8 cellular contexts compared by ENCODE assay signal in genomic region chr2:241843321-241844065, GRCh38. TPM values are rescaled to one million over a fixed set of nuclear protein-coding genes. Genes with fewer than 3 reads are reported as not detected.
DNase-seq lines count a peak whose midpoint lies in the region; ATAC-seq and TF ChIP-seq lines count a peak whose summit lies in the region.
"Had no signal": no experiment of that assay in that cellular context is flagged by ENCODE, and none has a peak within 500 bp of the region (broad histone marks: within the 10 kb centered on the region; RNA-seq: fewer than 3 reads in every experiment).

No MANE protein-coding gene starts in this region.

- H3K9me3 ChIP-seq in Panc1 (ENCODE audit: control insufficient read depth, insufficient read depth, low read depth, low read length) (no peaks in the 10 kb centered on the region), hepatocyte (ENCODE audit: low read depth) (no peaks in the 10 kb centered on the region), suprapubic skin (no peaks in the 10 kb centered on the region)

- TF ChIP-seq EP300 in suprapubic skin (IDR thresholded peaks at IDR 0.05), result no peak

- H3K4me3 ChIP-seq in Panc1 (ENCODE audit: low read depth in 2 of 2, low read length in 2 of 2), result no peak overlapping the region; a peak in 1 of 4 replicates
- no peak overlapping the region for H3K4me3 ChIP-seq in hepatocyte
- H3K4me3 ChIP-seq in suprapubic skin, result peak overlapping the region; percentile 51

- H3K36me3 ChIP-seq in Panc1 (ENCODE audit: control insufficient read depth, insufficient read depth, low read length) (no peaks in the 10 kb centered on the region), hepatocyte (replicated peaks; ENCODE audit: insufficient read depth, low read depth) (no peaks in the 10 kb centered on the region), suprapubic skin (no peaks in the 10 kb centered on the region)

- POLR2A ChIA-PET in Panc1 (lab: Charles Lee), result interaction anchor here (0.8 kb wide), 1 partner anchor 39 kb away, joined by 5 read pairs; no protein-coding TSS in a partner anchor

- no peak overlapping the region for H3K27ac Mint-ChIP-seq in progenitor cell of endocrine pancreas

- CTCF ChIA-PET in Panc1 (lab: Charles Lee), result no interaction called here

- DNase-seq in Panc1 (ENCODE audit: low read depth, low spot score) (no peak), hepatocyte (ENCODE audit: low spot score) (no peak), suprapubic skin (ENCODE audit: low spot score in 2 of 2) (peak; percentile 71 to 76), NCI-H526 treated with DMSO at 0.1 percent for 48 hours (lab: John Stamatoyannopoulos, UW) (no peak), dermis blood vessel endothelial cell (no peak), progenitor cell of endocrine pancreas (ENCODE audit: low spot score, unreplicated experiment) (no peak)

- TF ChIP-seq POLR2A in suprapubic skin (IDR thresholded peaks at IDR 0.05), result no peak

- H3K27me3 ChIP-seq in Panc1 (ENCODE audit: control insufficient read depth, insufficient read depth, low read length), result no peaks in the 10 kb centered on the region
- H3K27me3 ChIP-seq in hepatocyte, result peaks cover 5% of the 10 kb centered on the region
- peaks cover 5% of the 10 kb centered on the region for H3K27me3 ChIP-seq in suprapubic skin

- H3K27me3 Mint-ChIP-seq in progenitor cell of endocrine pancreas, result peaks cover 43% of the 10 kb centered on the region

- no peaks in the 10 kb centered on the region for H3K9me3 Mint-ChIP-seq in progenitor cell of endocrine pancreas (ENCODE audit: low read depth)

- 93% methylated on average over 24 of the region's 52 CpGs for WGBS in hepatocyte (ENCODE audit: low lambda C conversion rate, missing lambda C conversion rate)
- 58% methylated on average over 6 of the region's 52 CpGs for WGBS in suprapubic skin

- in situ Hi-C loops in Panc1 (cut with HindIII; ENCODE audit: low pct_unique_long_range_greater_than_20kb, low sequenced_read_pairs), result no loop called here

- TF ChIP-seq CTCF in Panc1 (IDR thresholded peaks at IDR 0.05) (no peak), hepatocyte (IDR thresholded peaks at IDR 0.05; ENCODE audit: poor library complexity) (no peak), suprapubic skin (IDR thresholded peaks at IDR 0.05) (no peak), progenitor cell of endocrine pancreas (IDR thresholded peaks at IDR 0.05; ENCODE audit: unreplicated experiment) (no peak)

- H3K4me1 ChIP-seq in Panc1 (ENCODE audit: control insufficient read depth, insufficient read depth, low read length) (peaks cover 5% of the 10 kb centered on the region; the same call in 1 of the 2 replicates), hepatocyte (ENCODE audit: insufficient read depth) (no peaks in the 10 kb centered on the region), suprapubic skin (peaks cover 33% of the 10 kb centered on the region)

- no peaks in the 10 kb centered on the region for H3K9me2 ChIP-seq in hepatocyte (replicated peaks; ENCODE audit: insufficient read depth)

- H3K27ac ChIP-seq in Panc1 (ENCODE audit: low read length) (no peak overlapping the region), hepatocyte (no peak overlapping the region), suprapubic skin (peak overlapping the region; percentile 42)

- no peaks in the 10 kb centered on the region for H3K36me3 Mint-ChIP-seq in progenitor cell of endocrine pancreas (ENCODE audit: insufficient read depth)

- no peaks in the 10 kb centered on the region for H4K20me1 ChIP-seq in hepatocyte (ENCODE audit: insufficient read depth, poor library complexity, severe bottlenecking)

- BruUV-seq in Panc1 (replicated peaks; lab: Mats Ljungman, UMichigan), result no TSS peak

- peak overlapping the region; percentile 76 for H3K4me2 ChIP-seq in hepatocyte

- H2AFZ ChIP-seq in hepatocyte, result no peak overlapping the region

- no peaks in the 10 kb centered on the region for H3K4me1 Mint-ChIP-seq in progenitor cell of endocrine pancreas (ENCODE audit: low read depth)

- intact Hi-C loops in Panc1 (cut with micrococcal nuclease; ENCODE audit: unreplicated experiment), result no loop called here

- no peak overlapping the region for H3K4me3 Mint-ChIP-seq in progenitor cell of endocrine pancreas (ENCODE audit: low read depth)

- H3K79me2 ChIP-seq in hepatocyte, result no peaks in the 10 kb centered on the region

- ATAC-seq in GM19035 (IDR thresholded peaks at IDR 0.05; ENCODE audit: unreplicated experiment), result peak; percentile 10
- ATAC-seq in Panc1, result peak; percentile 64

RNA-seq across cellular contexts. Expression of gene PDCD1, which starts 15.2 kb away (rescaled TPM):
- 0.15 TPM for total RNA-seq in Panc1 (2021; ENCODE audit: unreplicated experiment)
- 0.29 TPM for polyA plus RNA-seq in Panc1 (2012; ENCODE audit: insufficient read length)
- total RNA-seq in hepatocyte, result not detected in 2 replicates
- 0.44 and 0.84 TPM in 2 replicates for polyA plus RNA-seq in hepatocyte
- total RNA-seq in suprapubic skin, result not detected
- total RNA-seq in dermis blood vessel endothelial cell, result not detected in 2 replicates
- total RNA-seq in progenitor cell of endocrine pancreas, result not detected in 2 replicates
- total RNA-seq: SK-MEL-5 had no signal

RNA-seq across cellular contexts. Expression of gene RTP5, which starts 26.0 kb away (rescaled TPM):
- not detected for total RNA-seq in Panc1 (2021; ENCODE audit: unreplicated experiment)
- polyA plus RNA-seq in Panc1 (2012; ENCODE audit: insufficient read length), result not detected
- not detected in 2 replicates for total RNA-seq in hepatocyte
- not detected in 2 replicates for polyA plus RNA-seq in hepatocyte
- not detected for total RNA-seq in suprapubic skin
- total RNA-seq in dermis blood vessel endothelial cell, result not detected in 2 replicates
- total RNA-seq in progenitor cell of endocrine pancreas, result not detected in 2 replicates
- total RNA-seq: SK-MEL-5 had no signal

RNA-seq across cellular contexts. Expression of gene NEU4, which starts 34.5 kb away (rescaled TPM):
- total RNA-seq in Panc1 (2021; ENCODE audit: unreplicated experiment) (10.0 TPM), hepatocyte (6.8 and 9.3 TPM in 2 replicates), suprapubic skin (under 1 TPM in 2 of 4 donors, not detected in 2; 0.21 to 0.70 TPM), dermis blood vessel endothelial cell (not detected in 2 replicates), progenitor cell of endocrine pancreas (1.3 and 1.4 TPM in 2 replicates)
- 18.8 TPM for polyA plus RNA-seq in Panc1 (2012; ENCODE audit: insufficient read length)
- 8.7 and 10.2 TPM in 2 replicates for polyA plus RNA-seq in hepatocyte
- total RNA-seq: SK-MEL-5 had no signal

Comparison
In these comparisons a context has a peak if more than half of its experiments do, and no peak if none do; other contexts are left out.
1. DNase-seq: peak in suprapubic skin (2 of 2); none in Panc1 (single experiment), hepatocyte (single experiment), NCI-H526 treated with DMSO at 0.1 percent for 48 hours (single experiment), dermis blood vessel endothelial cell (single experiment) and progenitor cell of endocrine pancreas (single experiment).